Comparison of ENCODE assay signal across 11 cellular contexts in genomic region chr6:21348462-21349195, GRCh38.
A peak's percentile ranks its signal among the peaks of the same experiment; 100 is the strongest.
DNase-seq lines count a peak whose midpoint lies in the region; ATAC-seq and TF ChIP-seq lines count a peak whose summit lies in the region.
"Had no signal": no experiment of that assay in that cellular context is flagged by ENCODE, and none has a peak within 500 bp of the region (broad histone marks: within the 10 kb centered on the region; RNA-seq: fewer than 3 reads in every experiment).

No MANE protein-coding gene starts in this region.

- no peaks in the 10 kb centered on the region for H3K4me1 ChIP-seq in NT2/D1 (ENCODE audit: insufficient read depth, insufficient read length)
- H3K4me1 ChIP-seq: body of pancreas had no signal

- H3K4me1 Mint-ChIP-seq in progenitor cell of endocrine pancreas (ENCODE audit: low read depth), result peaks cover 24% of the 10 kb centered on the region

- H3K27me3 Mint-ChIP-seq in progenitor cell of endocrine pancreas, result no peaks in the 10 kb centered on the region

- no peaks in the 10 kb centered on the region for H3K36me3 ChIP-seq in NT2/D1 (ENCODE audit: insufficient read depth, insufficient read length, low read length)

- no peak overlapping the region for H3K9ac ChIP-seq in NT2/D1 (ENCODE audit: insufficient read length, low read depth)

- H3K9me3 Mint-ChIP-seq in progenitor cell of endocrine pancreas (ENCODE audit: low read depth), result peaks cover 9% of the 10 kb centered on the region

- H3K27ac Mint-ChIP-seq in progenitor cell of endocrine pancreas, result peak overlapping the region; percentile 84

- DNase-seq in EL, result peak; percentile 67
- peak; percentile 25 for DNase-seq in NT2/D1 (ENCODE audit: low read depth, low spot score)
- peak; percentile 45 for DNase-seq in fibroblast of pulmonary artery (ENCODE audit: low read depth)
- DNase-seq in progenitor cell of endocrine pancreas (ENCODE audit: low spot score, unreplicated experiment), result no peak
- DNase-seq in NCI-H1105 (lab: John Stamatoyannopoulos, UW), result no peak
- DNase-seq: mucosa of descending colon, T-helper 9 cell had no signal

- H3K9me3 ChIP-seq in NT2/D1 (ENCODE audit: insufficient read depth, low read length), result no peaks in the 10 kb centered on the region
- H3K9me3 ChIP-seq: body of pancreas, mucosa of descending colon had no signal

- no peaks in the 10 kb centered on the region for H3K27me3 ChIP-seq in NT2/D1 (ENCODE audit: insufficient read depth, insufficient read length)
- H3K27me3 ChIP-seq: body of pancreas had no signal

- no peak for ATAC-seq in GM21786 (IDR thresholded peaks at IDR 0.05; ENCODE audit: unreplicated experiment)
- ATAC-seq in GM18868 (IDR thresholded peaks at IDR 0.05; ENCODE audit: unreplicated experiment), result no peak
- ATAC-seq in GM19035 (IDR thresholded peaks at IDR 0.05; ENCODE audit: unreplicated experiment), result no peak
- ATAC-seq: body of pancreas, mucosa of descending colon had no signal

- no peak overlapping the region for H3K4me3 ChIP-seq in NT2/D1 (ENCODE audit: insufficient read length, low read depth)
- no peak overlapping the region for H3K4me3 ChIP-seq in fibroblast of pulmonary artery (replicated peaks; ENCODE audit: low read depth, low read length)
- H3K4me3 ChIP-seq: body of pancreas, mucosa of descending colon had no signal

- H3K4me3 Mint-ChIP-seq in progenitor cell of endocrine pancreas (ENCODE audit: low read depth), result no peak overlapping the region

- no peaks in the 10 kb centered on the region for H3K36me3 Mint-ChIP-seq in progenitor cell of endocrine pancreas (ENCODE audit: insufficient read depth)

- TF ChIP-seq CTCF in fibroblast of pulmonary artery (IDR thresholded peaks at IDR 0.05; ENCODE audit: low read length, missing control alignments), result no peak
- no peak for TF ChIP-seq CTCF in progenitor cell of endocrine pancreas (IDR thresholded peaks at IDR 0.05; ENCODE audit: unreplicated experiment)

Comparison
In these comparisons a context has a peak if more than half of its experiments do, and no peak if none do; other contexts are left out.
1. DNase-seq: peak in EL (single experiment), NT2/D1 (single experiment) and fibroblast of pulmonary artery (single experiment); none in progenitor cell of endocrine pancreas (single experiment) and NCI-H1105 (single experiment).